In genomic region chr15:46166750-46167149, GRCh38 we compare ENCODE assay signal across 27 cellular contexts.
"Had no signal": no experiment of that assay in that cellular context is flagged by ENCODE, and none has a peak within 500 bp of the region (broad histone marks: within the 10 kb centered on the region; RNA-seq: fewer than 3 reads in every experiment).

No MANE protein-coding gene starts in this region.

- H3K36me3 ChIP-seq: gastroesophageal sphincter, heart right ventricle, lower lobe of right lung, prostate gland, right atrium auricular region, stomach, thyroid gland had no signal

- DNase-seq: dermis blood vessel endothelial cell; effector memory CD4-positive, alpha-beta T cell; foreskin fibroblast; heart right ventricle; hypothalamus; immature natural killer cell; islet precursor cell; kidney glomerular epithelial cell; left ventricle myocardium superior; lower lobe of right lung; natural killer cell; stimulated activated CD4-positive, alpha-beta T cell treated with anti-CD3 and anti-CD28 coated beads, Interleukin-12 subunit alpha, Interleukin-12 subunit beta, amount 100 ng/mL, for 4 hours; stimulated activated CD4-positive, alpha-beta T cell treated with anti-CD3 and anti-CD28 coated beads, Interleukin-1b, Interleukin-23, amount 100 ng/mL, for 48 hours; stimulated activated CD4-positive, alpha-beta T cell treated with anti-CD3 and anti-CD28 coated beads, Interleukin-4, amount 100 ng/mL, for 1 hour; stimulated activated CD8-positive, alpha-beta memory T cell treated with anti-CD3 and anti-CD28 coated beads, Interleukin-4, amount 100 ng/mL, for 48 hours; stimulated activated naive CD4-positive, alpha-beta T cell treated with Interleukin-2 at 50 U/mL for 16 hours; stomach; thyroid gland; trophoblast cell had no signal

- H3K27ac ChIP-seq: coronary artery, gastroesophageal sphincter, heart right ventricle, lower lobe of right lung, parathyroid adenoma, prostate gland, right atrium auricular region, stomach, thyroid gland had no signal

- H3K36me3 Mint-ChIP-seq: immature natural killer cell, natural killer cell had no signal

- H3K27ac Mint-ChIP-seq: immature natural killer cell, natural killer cell had no signal

- H3K4me3 ChIP-seq: coronary artery, gastroesophageal sphincter, heart right ventricle, lower lobe of right lung, prostate gland, right atrium auricular region, smooth muscle cell, stomach, thyroid gland had no signal

- ATAC-seq: gastroesophageal sphincter, heart right ventricle, left ventricle myocardium superior, lower lobe of right lung, natural killer cell, sciatic nerve had no signal

- H3K4me1 ChIP-seq: gastroesophageal sphincter, heart right ventricle, lower lobe of right lung, parathyroid adenoma, prostate gland, right atrium auricular region, stomach, thyroid gland had no signal

- H3K27me3 ChIP-seq: gastroesophageal sphincter, heart right ventricle, right atrium auricular region, stomach, thyroid gland had no signal

- H3K4me3 Mint-ChIP-seq: immature natural killer cell, natural killer cell, neural crest cell had no signal

- H3K4me1 Mint-ChIP-seq: immature natural killer cell, natural killer cell, neural crest cell had no signal

- H3K9me3 ChIP-seq: prostate gland, thyroid gland had no signal
